In genomic region chr1:92080128-92080985, GRCh38 we compare ENCODE assay signal across 1 cellular context.
A peak's percentile ranks its signal among the peaks of the same experiment; 100 is the strongest.
TF ChIP-seq lines count a peak whose summit lies in the region.

BTBD8 (plus strand) TSS chr1:92080345; CDS start chr1:92080572, 227 bp downstream.

TF ChIP-seq in HepG2, 621 proteins besides CTCF, POLR2A, EP300 and RAD21 (continued from another document and continues in another):
- no peak for TF ChIP-seq PRDM4 (CRISPR knock-in tag; IDR thresholded peaks at IDR 0.05; ENCODE audit: borderline replicate concordance)
- no peak for TF ChIP-seq NFYC (CRISPR knock-in tag; IDR thresholded peaks at IDR 0.05)
- peak; percentile 29; the same call in 1 of the 2 replicates for TF ChIP-seq PHF21A (CRISPR knock-in tag; IDR thresholded peaks at IDR 0.05)
- peak; percentile 80 for TF ChIP-seq SAP130 (CRISPR knock-in tag; IDR thresholded peaks at IDR 0.05; ENCODE audit: low read depth)
- TF ChIP-seq WIZ (CRISPR knock-in tag; IDR thresholded peaks at IDR 0.05) = 0 out of 2 replicates have a peak, but pooled peaks have one; percentile 51
- peak; percentile 38; the same call in 1 of the 2 replicates for TF ChIP-seq IRF2 (CRISPR knock-in tag; IDR thresholded peaks at IDR 0.05)
- TF ChIP-seq THRA (CRISPR knock-in tag; IDR thresholded peaks at IDR 0.05; ENCODE audit: borderline replicate concordance) = 0 out of 2 replicates have a peak, but pooled peaks have one; percentile 13
- 0 out of 2 replicates have a peak, but pooled peaks have one; percentile 52 for TF ChIP-seq DZIP1 (CRISPR knock-in tag; IDR thresholded peaks at IDR 0.05)
- 0 out of 2 replicates have a peak, but pooled peaks have one; percentile 36 for TF ChIP-seq MXD3 (CRISPR knock-in tag; IDR thresholded peaks at IDR 0.05)
- TF ChIP-seq ZNF230 (CRISPR knock-in tag; IDR thresholded peaks at IDR 0.05) = peak; percentile 57; the same call in 1 of the 2 replicates
- TF ChIP-seq MAFF (IDR thresholded peaks at IDR 0.05; ENCODE audit: low read depth, low read length) = no peak
- TF ChIP-seq ZNF784 (CRISPR knock-in tag; IDR thresholded peaks at IDR 0.05; ENCODE audit: borderline replicate concordance) = peak; percentile 38; the same call in 1 of the 2 replicates
- TF ChIP-seq MEF2D (CRISPR knock-in tag; IDR thresholded peaks at IDR 0.05) = 0 out of 2 replicates have a peak, but pooled peaks have one; percentile 26
- peak; percentile 62; the same call in 1 of the 2 replicates for TF ChIP-seq EEA1 (CRISPR knock-in tag; IDR thresholded peaks at IDR 0.05; ENCODE audit: borderline replicate concordance)
- TF ChIP-seq ZNF670 (CRISPR knock-in tag; IDR thresholded peaks at IDR 0.05; ENCODE audit: borderline replicate concordance) = peak; percentile 65; the same call in 1 of the 2 replicates
- TF ChIP-seq SP5 (CRISPR knock-in tag; IDR thresholded peaks at IDR 0.05; ENCODE audit: borderline replicate concordance, low read depth) = peak; percentile 55; the same call in 1 of the 2 replicates
- TF ChIP-seq ZNF224 (CRISPR knock-in tag; IDR thresholded peaks at IDR 0.05) = 0 out of 2 replicates have a peak, but pooled peaks have one; percentile 65
- TF ChIP-seq ZNF547 (CRISPR knock-in tag; IDR thresholded peaks at IDR 0.05) = peak; percentile 73
- peak; percentile 21 for TF ChIP-seq ASH2L (IDR thresholded peaks at IDR 0.05; ENCODE audit: insufficient read length, low read depth, low read length)
- 0 out of 2 replicates have a peak, but pooled peaks have one; percentile 32 for TF ChIP-seq ZNF280D (CRISPR knock-in tag; IDR thresholded peaks at IDR 0.05)
- peak; percentile 52; the same call in 1 of the 2 replicates for TF ChIP-seq ZNF232 (CRISPR knock-in tag; IDR thresholded peaks at IDR 0.05; ENCODE audit: borderline replicate concordance)
- peak; percentile 63 for TF ChIP-seq POLR2G (IDR thresholded peaks at IDR 0.05; ENCODE audit: low read depth, low read length)
- TF ChIP-seq PCBP1 (IDR thresholded peaks at IDR 0.05; ENCODE audit: borderline replicate concordance, low read depth, low read length) = 0 out of 2 replicates have a peak, but pooled peaks have one; percentile 17
- TF ChIP-seq SALL2 (CRISPR knock-in tag; IDR thresholded peaks at IDR 0.05) = peak; percentile 45; the same call in 1 of the 2 replicates
- TF ChIP-seq ZNF773 (CRISPR knock-in tag; IDR thresholded peaks at IDR 0.05; ENCODE audit: borderline replicate concordance) = no peak
- no peak for TF ChIP-seq ZNF660 (CRISPR knock-in tag; IDR thresholded peaks at IDR 0.05; ENCODE audit: borderline replicate concordance, low read depth)
- TF ChIP-seq KMT2B (CRISPR knock-in tag; IDR thresholded peaks at IDR 0.05) = peak; percentile 67
- peak in 1 of 2 experiments; percentile 63; a peak in 3 of 4 replicates for TF ChIP-seq HMGXB4 (CRISPR knock-in tag; IDR thresholded peaks at IDR 0.05; ENCODE audit: borderline replicate concordance in 1 of 2, low read depth in 1 of 2)
- 0 out of 2 replicates have a peak, but pooled peaks have one; percentile 18 for TF ChIP-seq HOXD1 (CRISPR knock-in tag; IDR thresholded peaks at IDR 0.05)
- TF ChIP-seq HDAC1 (CRISPR knock-in tag; IDR thresholded peaks at IDR 0.05) = peak; percentile 54
- TF ChIP-seq FOXP4 (CRISPR knock-in tag; IDR thresholded peaks at IDR 0.05) = peak; percentile 27; the same call in 1 of the 2 replicates
- TF ChIP-seq ZFP91 (CRISPR knock-in tag; IDR thresholded peaks at IDR 0.05; ENCODE audit: borderline replicate concordance) = peak; percentile 62; the same call in 1 of the 2 replicates
- 0 out of 2 replicates have a peak, but pooled peaks have one; percentile 55 for TF ChIP-seq ZNF446 (CRISPR knock-in tag; IDR thresholded peaks at IDR 0.05)
- TF ChIP-seq ZNF343 (CRISPR knock-in tag; IDR thresholded peaks at IDR 0.05) = peak; percentile 33; the same call in 1 of the 2 replicates
- TF ChIP-seq NCOA2 (CRISPR knock-in tag; IDR thresholded peaks at IDR 0.05) = 0 out of 2 replicates have a peak, but pooled peaks have one; percentile 28
- TF ChIP-seq ZNF605 (CRISPR knock-in tag; IDR thresholded peaks at IDR 0.05) = peak; percentile 73; the same call in 1 of the 2 replicates
- TF ChIP-seq ZFY (CRISPR knock-in tag; IDR thresholded peaks at IDR 0.05) = peak; percentile 73
- peak; percentile 65; the same call in 1 of the 2 replicates for TF ChIP-seq IRF9 (CRISPR knock-in tag; IDR thresholded peaks at IDR 0.05; ENCODE audit: borderline replicate concordance)
- peak; percentile 42 for TF ChIP-seq AGO1 (IDR thresholded peaks at IDR 0.05; ENCODE audit: low read depth, low read length, poor library complexity, severe bottlenecking)
- TF ChIP-seq GLI4 (CRISPR knock-in tag; IDR thresholded peaks at IDR 0.05; ENCODE audit: borderline replicate concordance) = 0 out of 2 replicates have a peak, but pooled peaks have one; percentile 27
- no peak for TF ChIP-seq CBFB (CRISPR knock-in tag; IDR thresholded peaks at IDR 0.05)
- TF ChIP-seq FOXA3 (CRISPR knock-in tag; IDR thresholded peaks at IDR 0.05) = peak; percentile 74
